8 cellular contexts compared by ENCODE assay signal in the genomic region with DNA sequence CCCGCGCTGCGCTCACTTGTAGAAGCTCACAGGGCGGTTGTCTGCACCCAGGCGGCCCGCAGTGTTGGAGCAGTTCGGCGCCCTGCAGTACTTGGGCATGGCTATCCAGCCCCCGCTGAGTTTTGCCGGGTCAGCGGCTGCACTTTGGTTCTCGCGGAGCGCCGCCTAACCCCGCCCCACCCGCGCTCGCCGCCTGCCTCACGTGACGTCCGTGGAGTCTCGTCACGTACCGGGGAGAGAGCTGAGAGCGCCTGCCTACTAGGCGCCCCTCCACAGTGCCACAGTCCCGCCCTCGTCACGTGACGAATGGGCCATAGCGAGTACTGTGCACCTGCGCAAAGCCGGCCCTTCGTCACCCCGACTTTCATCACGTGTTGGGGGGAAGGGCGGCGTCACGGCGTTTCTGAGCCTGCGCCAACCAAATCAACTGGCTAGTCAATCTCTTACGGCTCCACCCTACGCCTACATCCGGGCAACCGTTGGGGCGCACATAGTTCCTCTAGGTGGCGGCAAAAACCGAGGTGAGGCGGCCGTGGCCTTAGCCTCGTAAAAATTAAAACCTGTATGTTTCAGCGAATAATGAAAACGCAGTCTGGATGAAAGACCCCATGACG. TPM values are rescaled to one million over a fixed set of nuclear protein-coding genes. Genes with fewer than 3 reads are reported as not detected.
DNase-seq lines count a peak whose midpoint lies in the region; ATAC-seq and TF ChIP-seq lines count a peak whose summit lies in the region.

A gene with protein sequence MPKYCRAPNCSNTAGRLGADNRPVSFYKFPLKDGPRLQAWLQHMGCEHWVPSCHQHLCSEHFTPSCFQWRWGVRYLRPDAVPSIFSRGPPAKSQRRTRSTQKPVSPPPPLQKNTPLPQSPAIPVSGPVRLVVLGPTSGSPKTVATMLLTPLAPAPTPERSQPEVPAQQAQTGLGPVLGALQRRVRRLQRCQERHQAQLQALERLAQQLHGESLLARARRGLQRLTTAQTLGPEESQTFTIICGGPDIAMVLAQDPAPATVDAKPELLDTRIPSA (minus strand): TSS at position 167 of the 614 bp plus-strand sequence. CDS start 68 bp downstream, at position 99.

- H3K27ac Mint-ChIP-seq in activated naive CD8-positive, alpha-beta T cell treated with anti-CD3 and anti-CD28 coated beads, Interleukin-2, amount 10 ng/mL, durations not matched to agents 7 days and 5 days = peak within 1 kb of the TSS; percentile 98

- peak; percentile 48 for TF ChIP-seq CTCF in GM12864 (IDR thresholded peaks at IDR 0.05; ENCODE audit: low read depth, low read length, missing control alignments)
- TF ChIP-seq CTCF in ovary (IDR thresholded peaks at IDR 0.05) = peak; percentile 19 to 85 (median 71)
- peak; percentile 62 to 64 for TF ChIP-seq CTCF in tibial artery (IDR thresholded peaks at IDR 0.05)

- no peaks in the 10 kb centered on the region for H3K27me3 Mint-ChIP-seq in activated naive CD8-positive, alpha-beta T cell treated with anti-CD3 and anti-CD28 coated beads, Interleukin-2, amount 10 ng/mL, durations not matched to agents 7 days and 5 days

- 0 to 1% (median 0%) methylated on average over 38 to 56 of the region's 56 CpGs for WGBS in ovary, 3 donors

- H3K27ac ChIP-seq in ovary (peak within 1 kb of the TSS; percentile 38 to 94), tibial artery (peak within 1 kb of the TSS; percentile 84 to 85)

- no peaks in the 10 kb centered on the region for H3K9me3 Mint-ChIP-seq in activated naive CD8-positive, alpha-beta T cell treated with anti-CD3 and anti-CD28 coated beads, Interleukin-2, amount 10 ng/mL, durations not matched to agents 7 days and 5 days

- H3K4me1 Mint-ChIP-seq in activated naive CD8-positive, alpha-beta T cell treated with anti-CD3 and anti-CD28 coated beads, Interleukin-2, amount 10 ng/mL, durations not matched to agents 7 days and 5 days = peaks cover 26% of the 10 kb centered on the region

- peak; percentile 83 for TF ChIP-seq EP300 in ovary (IDR thresholded peaks at IDR 0.05)

- peaks cover 12% of the 10 kb centered on the region for H3K36me3 Mint-ChIP-seq in activated naive CD8-positive, alpha-beta T cell treated with anti-CD3 and anti-CD28 coated beads, Interleukin-2, amount 10 ng/mL, durations not matched to agents 7 days and 5 days

- H3K4me3 ChIP-seq in GM12864 (ENCODE audit: low read depth, low read length) (peak within 1 kb of the TSS; percentile 59), ovary (peak within 1 kb of the TSS; percentile 67), tibial artery (peak within 1 kb of the TSS; percentile 56 to 67)

- H3K4me1 ChIP-seq in ovary (ENCODE audit: insufficient read depth) = peaks cover 1% of the 10 kb centered on the region
- H3K4me1 ChIP-seq in tibial artery = peaks cover 0 to 14% (median 8%) of the 10 kb centered on the region in 4 donors

- H3K27me3 ChIP-seq in ovary (no peaks in the 10 kb centered on the region), tibial artery (no peaks in the 10 kb centered on the region)

- TF ChIP-seq POLR2A in ovary (IDR thresholded peaks at IDR 0.05) = peak; percentile 52

- intact Hi-C loops in Right ventricle myocardium inferior (cut with DNase I) (loop anchor here (1.0 to 10.0 kb wide), 4 partner anchors 40 to 119 kb away; partner anchors contain the start of genes ALKBH6, LRFN3, POLR2I and SDHAF1), ovary (cut with DNase I) (loop anchor here in 1 of 4 donors (2.0 to 10.0 kb wide), 2 partner anchors 49 to 61 kb away; partner anchors contain the start of genes POLR2I, SYNE4 and TBCB), tibial artery (cut with DNase I; ENCODE audit: low total_unique reads) (loop anchor here (2.0 kb wide), 1 partner anchor 59 kb away; the partner anchor contains the start of gene SDHAF1)

- peak within 1 kb of the TSS; percentile 100 for H3K4me3 Mint-ChIP-seq in activated naive CD8-positive, alpha-beta T cell treated with anti-CD3 and anti-CD28 coated beads, Interleukin-2, amount 10 ng/mL, durations not matched to agents 7 days and 5 days

- no peaks in the 10 kb centered on the region for H3K9me3 ChIP-seq in ovary
- H3K9me3 ChIP-seq in tibial artery = no peaks in the 10 kb centered on the region

- H3K36me3 ChIP-seq in ovary = no peaks in the 10 kb centered on the region
- no peaks in the 10 kb centered on the region for H3K36me3 ChIP-seq in tibial artery

- ATAC-seq in HG02623 (IDR thresholded peaks at IDR 0.05; ENCODE audit: unreplicated experiment) = peak; percentile 72
- peak; percentile 90 for ATAC-seq in activated naive CD8-positive, alpha-beta T cell treated with anti-CD3 and anti-CD28 coated beads, Interleukin-2, amount 10 ng/mL, durations not matched to agents 7 days and 5 days (ENCODE audit: low read depth)
- peak; percentile 98 for ATAC-seq in Right ventricle myocardium inferior

- DNase-seq in GM12864 (ENCODE audit: low read depth) (peak; percentile 98), NCI-H1092 treated with DMSO at 0.1 percent for 48 hours (lab: John Stamatoyannopoulos, UW) (peak; percentile 97), SKM-1 (lab: John Stamatoyannopoulos, UW; ENCODE audit: unreplicated experiment) (peak; percentile 96), Right ventricle myocardium inferior (ENCODE audit: missing footprints) (peak; percentile 100), ovary (peak; percentile 100), tibial artery (peak; percentile 100)
- DNase-seq in activated naive CD8-positive, alpha-beta T cell treated with anti-CD3 and anti-CD28 coated beads, Interleukin-2, amount 10 ng/mL, durations not matched to agents 7 days and 5 days = peak; percentile 98

- POLR2A ChIA-PET in activated naive CD8-positive, alpha-beta T cell treated with anti-CD3 and anti-CD28 coated beads, Interleukin-2, amount 10 ng/mL, durations not matched to agents 7 days and 5 days (lab: Charles Lee) = interaction anchor here (0.6 to 2.6 kb wide), 16 partner anchors 10 to 431 kb away, joined by 3 to 16 read pairs (median 4); partner anchors contain the start of genes ALKBH6, ARHGAP33, POLR2I and SDHAF1

RNA-seq across cellular contexts. Expression of the gene that starts here (rescaled TPM):
- 1 to 10 TPM; 6.4 to 6.7 TPM for total RNA-seq in activated naive CD8-positive, alpha-beta T cell treated with anti-CD3 and anti-CD28 coated beads, Interleukin-2, amount 10 ng/mL, durations not matched to agents 7 days and 5 days
- total RNA-seq in Right ventricle myocardium inferior = 4.1 TPM
- 1 to 10 TPM; 5.3 to 7.9 (median 6.5) TPM for total RNA-seq in ovary
- 1 to 10 TPM; 1.9 to 5.9 TPM for polyA plus RNA-seq in ovary

Comparison
In these comparisons a context has a peak if more than half of its experiments do, and no peak if none do; other contexts are left out.
1. Peak in every context shown above with its lines: DNase-seq, ATAC-seq, H3K4me3 ChIP-seq and H3K27ac ChIP-seq.